In genomic region chr5:162209005-162209605, GRCh38 we compare ENCODE assay signal across 8 cellular contexts.
DNase-seq lines count a peak whose midpoint lies in the region; ATAC-seq, FAIRE-seq and TF ChIP-seq lines count a peak whose summit lies in the region.

No MANE protein-coding gene starts in this region.

- H4K20me1 ChIP-seq in astrocyte (ENCODE audit: insufficient read depth, low read length), result no peaks in the 10 kb centered on the region

- H3K9ac ChIP-seq in astrocyte (ENCODE audit: low read length), result no peak overlapping the region

- CTCF ChIA-PET in CD4-positive, alpha-beta T cell (lab: Charles Lee), result no interaction called here

- H3K36me3 Mint-ChIP-seq in astrocyte (ENCODE audit: low read depth, unreplicated experiment), result no peaks in the 10 kb centered on the region
- H3K36me3 Mint-ChIP-seq in CD4-positive, alpha-beta T cell (ENCODE audit: low read depth), result no peaks in the 10 kb centered on the region

- no peak overlapping the region for H3K4me2 ChIP-seq in astrocyte (ENCODE audit: low read length)

- FAIRE-seq in astrocyte (lab: Jason Lieb, UNC), result no peak

- no peak overlapping the region for H3K4me3 Mint-ChIP-seq in astrocyte (ENCODE audit: unreplicated experiment)
- H3K4me3 Mint-ChIP-seq in CD4-positive, alpha-beta T cell, result no peak overlapping the region

- DNase-seq in Ammon's horn (ENCODE audit: low spot score) (peak; percentile 71), MV-4-11 (lab: John Stamatoyannopoulos, UW) (peak; percentile 83), astrocyte (ENCODE audit: low read depth) (no peak), lung (ENCODE audit: low spot score) (no peak), NCI-H1092 (lab: John Stamatoyannopoulos, UW) (no peak)
- no peak for DNase-seq in CD4-positive, alpha-beta T cell

- H3K27ac Mint-ChIP-seq in astrocyte (ENCODE audit: unreplicated experiment), result no peak overlapping the region
- H3K27ac Mint-ChIP-seq in CD4-positive, alpha-beta T cell, result no peak overlapping the region

- ATAC-seq in GM18505 (IDR thresholded peaks at IDR 0.05; ENCODE audit: unreplicated experiment) (peak; percentile 96), HG02642 (IDR thresholded peaks at IDR 0.05; ENCODE audit: poor library complexity, unreplicated experiment) (peak; percentile 97), lung (ENCODE audit: insufficient read depth, low FRiP score) (peak; percentile 83)
- no peak for ATAC-seq in CD4-positive, alpha-beta T cell (ENCODE audit: poor library complexity)

- no peak for TF ChIP-seq POLR2A in GM18505 (IDR thresholded peaks at IDR 0.05; ENCODE audit: borderline replicate concordance, extremely low read depth, insufficient read depth, insufficient read length)

- H3K27ac ChIP-seq in astrocyte (ENCODE audit: low read depth, low read length) (no peak overlapping the region), lung (ENCODE audit: low read depth in 1 of 2, low read length in 1 of 2) (no peak overlapping the region)
- H3K27ac ChIP-seq in CD4-positive, alpha-beta T cell (ENCODE audit: low read depth, low read length), result no peak overlapping the region

- peaks cover 4% of the 10 kb centered on the region for H3K27me3 Mint-ChIP-seq in astrocyte (ENCODE audit: low read depth, unreplicated experiment)
- H3K27me3 Mint-ChIP-seq in CD4-positive, alpha-beta T cell, result no peaks in the 10 kb centered on the region

- intact Hi-C loops in CD4-positive, alpha-beta T cell (cut with DNase I, micrococcal nuclease), result no loop called here

- TF ChIP-seq CTCF in astrocyte (IDR thresholded peaks at IDR 0.05; ENCODE audit: insufficient read depth, low read depth, low read length) (peak; percentile 13), lung (IDR thresholded peaks at IDR 0.05; ENCODE audit: control extremely low read depth, extremely low read depth) (no peak)
- TF ChIP-seq CTCF in CD4-positive, alpha-beta T cell (IDR thresholded peaks at IDR 0.05), result no peak

- POLR2A ChIA-PET in CD4-positive, alpha-beta T cell (lab: Charles Lee), result no interaction called here

- no peaks in the 10 kb centered on the region for H3K27me3 ChIP-seq in astrocyte (ENCODE audit: insufficient read depth, low read length)
- no peaks in the 10 kb centered on the region for H3K27me3 ChIP-seq in lung (ENCODE audit: control insufficient read depth, insufficient read depth)
- H3K27me3 ChIP-seq in CD4-positive, alpha-beta T cell (ENCODE audit: control insufficient read depth, insufficient read depth, low read length), result no peaks in the 10 kb centered on the region

- H3K9me3 Mint-ChIP-seq in astrocyte (ENCODE audit: unreplicated experiment), result no peaks in the 10 kb centered on the region
- peaks cover 2% of the 10 kb centered on the region for H3K9me3 Mint-ChIP-seq in CD4-positive, alpha-beta T cell

- no peaks in the 10 kb centered on the region for H3K79me2 ChIP-seq in astrocyte (ENCODE audit: insufficient read depth, low read length)

- 30 to 33% methylated on average over 5 of the region's 5 CpGs for WGBS in lung, 2 donors

- H3K4me1 ChIP-seq in astrocyte (ENCODE audit: insufficient read depth, low read length) (no peaks in the 10 kb centered on the region), lung (ENCODE audit: control insufficient read depth in 2 of 2, insufficient read depth in 2 of 2, low read length in 2 of 2) (no peaks in the 10 kb centered on the region)

- no peaks in the 10 kb centered on the region for H3K4me1 Mint-ChIP-seq in astrocyte (ENCODE audit: low read depth, unreplicated experiment)
- H3K4me1 Mint-ChIP-seq in CD4-positive, alpha-beta T cell (ENCODE audit: low read depth), result no peaks in the 10 kb centered on the region

- H2AFZ ChIP-seq in astrocyte (ENCODE audit: low read depth, low read length), result no peak overlapping the region

- H3K9me3 ChIP-seq in astrocyte (ENCODE audit: insufficient read depth, low read depth, low read length) (peaks cover 5% of the 10 kb centered on the region), lung (ENCODE audit: control insufficient read depth in 2 of 2, insufficient read depth in 1 of 2, low read length in 1 of 2) (no peaks in the 10 kb centered on the region)
- H3K9me3 ChIP-seq in CD4-positive, alpha-beta T cell (ENCODE audit: control insufficient read depth, low read length), result no peaks in the 10 kb centered on the region

- H3K4me3 ChIP-seq in astrocyte (ENCODE audit: insufficient read depth, low read depth, low read length) (no peak overlapping the region), lung (no peak overlapping the region)

- H3K36me3 ChIP-seq in astrocyte (ENCODE audit: insufficient read depth, low read length) (no peaks in the 10 kb centered on the region), lung (ENCODE audit: control insufficient read depth in 2 of 2, insufficient read depth in 2 of 2, low read length in 2 of 2) (no peaks in the 10 kb centered on the region)

Comparison
In these comparisons a context has a peak if more than half of its experiments do, and no peak if none do; other contexts are left out.
1. DNase-seq: peak in Ammon's horn (single experiment) and MV-4-11 (single experiment); none in astrocyte (single experiment), lung (single experiment), CD4-positive, alpha-beta T cell (0 of 10) and NCI-H1092 (single experiment).